In genomic region chr12:123105427-123105826, GRCh38 we compare ENCODE assay signal across 10 cellular contexts. TPM values are rescaled to one million over a fixed set of nuclear protein-coding genes. Genes with fewer than 3 reads are reported as not detected.
A peak's percentile ranks its signal among the peaks of the same experiment; 100 is the strongest.
DNase-seq lines count a peak whose midpoint lies in the region; ATAC-seq lines count a peak whose summit lies in the region.
"Had no signal": no experiment of that assay in that cellular context is flagged by ENCODE, and none has a peak within 500 bp of the region (broad histone marks: within the 10 kb centered on the region; RNA-seq: fewer than 3 reads in every experiment).

No MANE protein-coding gene starts in this region.

- no peak overlapping the region for H3K4me3 Mint-ChIP-seq in activated CD8-positive, alpha-beta memory T cell treated with anti-CD3 and anti-CD28 coated beads, Interleukin-2, amount 10 ng/mL, durations not matched to agents 7 days and 5 days
- H3K4me3 Mint-ChIP-seq in stimulated activated naive CD8-positive, alpha-beta T cell treated with anti-CD3 and anti-CD28 coated beads, Interleukin-15, amount 100 ng/mL, for 72 hours = no peak overlapping the region

- peak overlapping the region; percentile 96 for H3K27ac ChIP-seq in right cardiac atrium (ENCODE audit: low read length)

- WGBS in right cardiac atrium = 72% methylated on average over 9 of the region's 9 CpGs

- CTCF ChIA-PET in activated CD8-positive, alpha-beta memory T cell treated with anti-CD3 and anti-CD28 coated beads, Interleukin-2, amount 10 ng/mL, durations not matched to agents 7 days and 5 days (lab: Charles Lee) = no interaction called here

- H3K36me3 Mint-ChIP-seq in activated CD8-positive, alpha-beta memory T cell treated with anti-CD3 and anti-CD28 coated beads, Interleukin-2, amount 10 ng/mL, durations not matched to agents 7 days and 5 days = peaks cover 2% of the 10 kb centered on the region

- intact Hi-C loops in right cardiac atrium (cut with DNase I) = no loop called here

- H3K4me1 Mint-ChIP-seq in activated CD8-positive, alpha-beta memory T cell treated with anti-CD3 and anti-CD28 coated beads, Interleukin-2, amount 10 ng/mL, durations not matched to agents 7 days and 5 days = peaks cover 30% of the 10 kb centered on the region
- peaks cover 75% of the 10 kb centered on the region for H3K4me1 Mint-ChIP-seq in stimulated activated naive CD8-positive, alpha-beta T cell treated with anti-CD3 and anti-CD28 coated beads, Interleukin-15, amount 100 ng/mL, for 72 hours

- DNase-seq in activated CD8-positive, alpha-beta memory T cell treated with anti-CD3 and anti-CD28 coated beads, Interleukin-2, amount 10 ng/mL, durations not matched to agents 7 days and 5 days = no peak
- no peak for DNase-seq in activated CD8-positive, alpha-beta memory T cell treated with anti-CD3 and anti-CD28 coated beads, Interleukin-2, amount 50 U/mL, for 48 hours
- DNase-seq in SHP77 treated with DMSO at 0.1 percent for 48 hours (lab: John Stamatoyannopoulos, UW) (peak; percentile 96), right cardiac atrium (no peak), NCI-H2227 (lab: John Stamatoyannopoulos, UW; ENCODE audit: unreplicated experiment) (no peak), kidney glomerular epithelial cell (lab: John Stamatoyannopoulos, UW) (no peak)
- DNase-seq in stimulated activated naive CD8-positive, alpha-beta T cell treated with anti-CD3 and anti-CD28 coated beads, Interleukin-15, amount 100 ng/mL, for 72 hours = no peak
- DNase-seq: NCI-H226; stimulated activated CD4-positive, alpha-beta T cell treated with anti-CD3 and anti-CD28 coated beads, Interleukin-4, amount 100 ng/mL, for 1 hour had no signal

- H3K4me1 ChIP-seq in right cardiac atrium (ENCODE audit: control insufficient read depth, insufficient read depth, low read length) = peaks cover 29% of the 10 kb centered on the region

- no peaks in the 10 kb centered on the region for H3K9me3 ChIP-seq in right cardiac atrium (ENCODE audit: control insufficient read depth, low read length)

- H3K4me3 ChIP-seq in right cardiac atrium (ENCODE audit: low read length) = no peak overlapping the region

- H3K27me3 Mint-ChIP-seq in activated CD8-positive, alpha-beta memory T cell treated with anti-CD3 and anti-CD28 coated beads, Interleukin-2, amount 10 ng/mL, durations not matched to agents 7 days and 5 days = no peaks in the 10 kb centered on the region
- no peaks in the 10 kb centered on the region for H3K27me3 Mint-ChIP-seq in stimulated activated naive CD8-positive, alpha-beta T cell treated with anti-CD3 and anti-CD28 coated beads, Interleukin-15, amount 100 ng/mL, for 72 hours

- no peak for ATAC-seq in activated CD8-positive, alpha-beta memory T cell treated with anti-CD3 and anti-CD28 coated beads, Interleukin-2, amount 10 ng/mL, durations not matched to agents 7 days and 5 days
- ATAC-seq in right cardiac atrium (peak in 1 of 2 donors; percentile 56), GM21825 (IDR thresholded peaks at IDR 0.05; ENCODE audit: unreplicated experiment) (no peak)
- ATAC-seq in stimulated activated naive CD8-positive, alpha-beta T cell treated with anti-CD3 and anti-CD28 coated beads, Interleukin-15, amount 100 ng/mL, for 72 hours = no peak

- H3K27ac Mint-ChIP-seq in activated CD8-positive, alpha-beta memory T cell treated with anti-CD3 and anti-CD28 coated beads, Interleukin-2, amount 10 ng/mL, durations not matched to agents 7 days and 5 days = peak overlapping the region; percentile 93
- peak overlapping the region; percentile 27 to 96 for H3K27ac Mint-ChIP-seq in stimulated activated naive CD8-positive, alpha-beta T cell treated with anti-CD3 and anti-CD28 coated beads, Interleukin-15, amount 100 ng/mL, for 72 hours

- no peaks in the 10 kb centered on the region for H3K9me3 Mint-ChIP-seq in activated CD8-positive, alpha-beta memory T cell treated with anti-CD3 and anti-CD28 coated beads, Interleukin-2, amount 10 ng/mL, durations not matched to agents 7 days and 5 days (ENCODE audit: low read depth)
- peaks cover 0 to 5% of the 10 kb centered on the region in 2 donors for H3K9me3 Mint-ChIP-seq in stimulated activated naive CD8-positive, alpha-beta T cell treated with anti-CD3 and anti-CD28 coated beads, Interleukin-15, amount 100 ng/mL, for 72 hours

- no peaks in the 10 kb centered on the region for H3K27me3 ChIP-seq in right cardiac atrium (ENCODE audit: control insufficient read depth, insufficient read depth)

RNA-seq across cellular contexts. Expression of gene PITPNM2, which starts 45.5 kb away (rescaled TPM):
- total RNA-seq in activated CD8-positive, alpha-beta memory T cell treated with anti-CD3 and anti-CD28 coated beads, Interleukin-2, amount 10 ng/mL, durations not matched to agents 7 days and 5 days = 10 to 100 TPM in 1 of 2 experiments, 1 to 10 TPM in 1; 8.6 to 11.6 TPM
- total RNA-seq in right cardiac atrium = 10 to 100 TPM; 19.4 to 26.8 (median 20.9) TPM
- polyA plus RNA-seq in right cardiac atrium = 10.8 TPM
